1 cellular context compared by ENCODE assay signal in genomic region chr6:26033132-26033941, GRCh38.
TF ChIP-seq lines count a peak whose summit lies in the region.

No MANE protein-coding gene starts in this region.

TF ChIP-seq in HEK293, 187 proteins besides CTCF, POLR2A, EP300 and RAD21 (continued from another document and continues in another):
- TF ChIP-seq ZBTB17 (tag by site-specific recombination; IDR thresholded peaks at IDR 0.05) (peak; percentile 96), SALL2 (tag by site-specific recombination; IDR thresholded peaks at IDR 0.05; ENCODE audit: borderline replicate concordance) (no peak), ZNF501 (tag by site-specific recombination; IDR thresholded peaks at IDR 0.05) (peak; percentile 59; the same call in 1 of the 2 replicates), ZNF701 (tag by site-specific recombination; IDR thresholded peaks at IDR 0.05) (no peak), ZNF132 (tag by site-specific recombination; IDR thresholded peaks at IDR 0.05; ENCODE audit: borderline replicate concordance) (no peak), ZNF280D (tag by site-specific recombination; IDR thresholded peaks at IDR 0.05) (no peak), ZNF133 (tag by site-specific recombination; IDR thresholded peaks at IDR 0.05) (no peak), ZNF677 (tag by site-specific recombination; IDR thresholded peaks at IDR 0.05) (no peak), KLF10 (tag by site-specific recombination; IDR thresholded peaks at IDR 0.05) (no peak), KLF7 (tag by site-specific recombination; IDR thresholded peaks at IDR 0.05; ENCODE audit: borderline replicate concordance) (no peak), ZNF843 (tag by site-specific recombination; IDR thresholded peaks at IDR 0.05) (no peak), ZSCAN5A (tag by site-specific recombination; IDR thresholded peaks at IDR 0.05) (no peak), SETDB1 (IDR thresholded peaks at IDR 0.05; ENCODE audit: insufficient read length, low read length) (peak; percentile 49), YY2 (tag by site-specific recombination; IDR thresholded peaks at IDR 0.05) (no peak), ATF2 (tag by site-specific recombination; IDR thresholded peaks at IDR 0.05; ENCODE audit: low read depth) (no peak), ZNF747 (tag by site-specific recombination; IDR thresholded peaks at IDR 0.05) (no peak), ZNF561 (tag by site-specific recombination; IDR thresholded peaks at IDR 0.05; ENCODE audit: borderline replicate concordance) (no peak), PRDM6 (tag by site-specific recombination; IDR thresholded peaks at IDR 0.05) (peak; percentile 19; the same call in 1 of the 2 replicates), ZNF549 (tag by site-specific recombination; IDR thresholded peaks at IDR 0.05) (no peak), ZNF488 (tag by site-specific recombination; IDR thresholded peaks at IDR 0.05) (no peak), PRDM10 (tag by site-specific recombination; IDR thresholded peaks at IDR 0.05) (0 out of 2 replicates have a peak, but pooled peaks have one; percentile 13), HOXC10 (CRISPR knock-in tag; IDR thresholded peaks at IDR 0.05) (no peak), ZNF426 (tag by site-specific recombination; IDR thresholded peaks at IDR 0.05) (no peak), ZNF350 (tag by site-specific recombination; IDR thresholded peaks at IDR 0.05) (no peak), ZNF626 (tag by site-specific recombination; IDR thresholded peaks at IDR 0.05) (no peak), ZNF292 (tag by site-specific recombination; IDR thresholded peaks at IDR 0.05; ENCODE audit: borderline replicate concordance, low read depth) (no peak), ZBTB26 (tag by site-specific recombination; optimal IDR thresholded peaks at IDR 0.05) (peak; percentile 68), KLF9 (tag by site-specific recombination; IDR thresholded peaks at IDR 0.05; ENCODE audit: low read depth) (0 out of 2 replicates have a peak, but pooled peaks have one; percentile 48), ZNF521 (tag by site-specific recombination; IDR thresholded peaks at IDR 0.05) (no peak), GFI1B (tag by site-specific recombination; IDR thresholded peaks at IDR 0.05) (no peak), ZNF10 (tag by site-specific recombination; IDR thresholded peaks at IDR 0.05) (peak; percentile 75), ZNF148 (tag by site-specific recombination; IDR thresholded peaks at IDR 0.05; ENCODE audit: borderline replicate concordance) (no peak), ZNF792 (tag by site-specific recombination; IDR thresholded peaks at IDR 0.05) (0 out of 2 replicates have a peak, but pooled peaks have one; percentile 48), HOXD13 (CRISPR knock-in tag; IDR thresholded peaks at IDR 0.05; ENCODE audit: borderline replicate concordance) (0 out of 2 replicates have a peak, but pooled peaks have one; percentile 50), KLF1 (tag by site-specific recombination; IDR thresholded peaks at IDR 0.05) (no peak), SP7 (tag by site-specific recombination; IDR thresholded peaks at IDR 0.05) (no peak), ZNF23 (tag by site-specific recombination; IDR thresholded peaks at IDR 0.05; ENCODE audit: borderline replicate concordance) (no peak), ZNF140 (tag by site-specific recombination; IDR thresholded peaks at IDR 0.05) (no peak), IKZF3 (tag by site-specific recombination; IDR thresholded peaks at IDR 0.05) (no peak), ELK4 (IDR thresholded peaks at IDR 0.05; ENCODE audit: borderline replicate concordance, low read depth, low read length) (no peak), ZNF560 (tag by site-specific recombination; IDR thresholded peaks at IDR 0.05; ENCODE audit: borderline replicate concordance) (no peak), ZNF530 (tag by site-specific recombination; IDR thresholded peaks at IDR 0.05; ENCODE audit: low read depth) (no peak), ZNF341 (tag by site-specific recombination; IDR thresholded peaks at IDR 0.05; ENCODE audit: low read depth) (no peak), ZNF621 (tag by site-specific recombination; IDR thresholded peaks at IDR 0.05) (no peak), TCF7L2 (IDR thresholded peaks at IDR 0.05; ENCODE audit: borderline replicate concordance, low read depth, low read length) (no peak), PRDM1 (tag by site-specific recombination; IDR thresholded peaks at IDR 0.05) (peak; percentile 74; the same call in 1 of the 2 replicates), ZNF704 (tag by site-specific recombination; IDR thresholded peaks at IDR 0.05) (no peak), FEZF1 (tag by site-specific recombination; IDR thresholded peaks at IDR 0.05) (no peak)
